ENCODE assay signal across 1 cellular context in the genomic region with DNA sequence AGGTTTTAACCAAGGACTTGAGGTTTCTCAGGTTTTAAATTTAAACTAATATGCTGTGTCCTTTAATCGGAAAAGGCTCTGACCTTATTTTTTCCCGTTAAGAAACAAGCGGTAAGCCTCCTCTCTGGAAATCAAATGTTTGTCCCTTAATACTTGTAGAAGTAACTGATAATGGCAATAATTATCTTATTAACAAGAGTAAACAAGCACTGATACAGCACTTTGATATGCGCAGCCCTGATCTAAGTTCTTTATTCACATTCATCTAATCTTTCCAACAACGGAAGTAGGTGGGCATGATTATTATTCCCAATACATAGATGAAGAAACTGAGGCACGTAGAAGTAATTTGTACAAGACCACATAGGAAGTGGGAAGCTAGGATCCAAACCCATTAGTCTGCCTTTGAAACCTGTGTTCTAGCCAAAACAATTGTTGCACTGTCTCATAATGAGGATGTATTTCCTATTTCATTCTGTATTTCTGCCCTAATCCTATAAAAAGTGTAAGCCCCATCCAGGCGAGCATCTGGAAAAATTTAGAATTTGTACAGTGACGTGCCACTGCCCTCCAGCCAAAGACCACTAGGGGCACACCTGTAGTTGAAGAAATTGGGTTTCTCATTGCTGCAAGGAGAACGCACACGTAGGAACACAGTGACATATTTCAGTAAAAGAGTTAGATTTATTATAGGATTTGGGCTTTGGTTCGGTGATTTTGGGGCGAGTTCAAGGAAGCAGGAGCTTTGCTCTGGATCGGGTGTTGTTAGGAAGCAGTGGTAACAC.
A peak's percentile ranks its signal among the peaks of the same experiment; 100 is the strongest.
TF ChIP-seq lines count a peak whose summit lies in the region.

No MANE protein-coding gene starts in this region.

TF ChIP-seq in H1, 55 proteins besides CTCF, POLR2A, EP300 and RAD21:
- TF ChIP-seq SIX5 (IDR thresholded peaks at IDR 0.05; ENCODE audit: low read depth, low read length) (no peak), FOSL1 (IDR thresholded peaks at IDR 0.05; ENCODE audit: insufficient read depth, low read depth, low read length) (no peak), ASH2L (IDR thresholded peaks at IDR 0.05; ENCODE audit: low read length) (peak; percentile 2), EGR1 (IDR thresholded peaks at IDR 0.05; ENCODE audit: borderline replicate concordance, low read depth, low read length) (no peak), KDM1A (IDR thresholded peaks at IDR 0.05; ENCODE audit: borderline replicate concordance, low read length) (peak; percentile 66; the same call in 1 of the 2 replicates), NANOG (IDR thresholded peaks at IDR 0.05; ENCODE audit: insufficient read depth, low read depth, low read length, poor library complexity, severe bottlenecking) (no peak), TEAD4 (IDR thresholded peaks at IDR 0.05; ENCODE audit: low read depth, low read length) (no peak), HDAC6 (IDR thresholded peaks at IDR 0.05; ENCODE audit: low read depth, low read length) (no peak), CBX8 (IDR thresholded peaks at IDR 0.05; ENCODE audit: borderline replicate concordance, low read depth, low read length) (no peak), SP1 (IDR thresholded peaks at IDR 0.05; ENCODE audit: low read depth, low read length) (no peak)
TF ChIP-seq in H1: peak in this region for 2.
